ENCODE assay signal across 8 cellular contexts in genomic region chr22:17772249-17772962, GRCh38. TPM values are rescaled to one million over a fixed set of nuclear protein-coding genes. Genes with fewer than 3 reads are reported as not detected.
DNase-seq lines count a peak whose midpoint lies in the region; ATAC-seq lines count a peak whose summit lies in the region.

No MANE protein-coding gene starts in this region.

- H3K4me3 Mint-ChIP-seq in activated CD4-positive, alpha-beta T cell treated with anti-CD3 and anti-CD28 coated beads, Interleukin-2, amount 10 ng/mL, durations not matched to agents 24 days and 14 days, result peak overlapping the region; percentile 86
- H3K4me3 Mint-ChIP-seq in stimulated activated memory B cell treated with anti-CD40 and anti-IgM and Interleukin-4, amounts not matched to agents 10 μg/mL and 1 μg/mL and 100 μg/mL, for 72 hours, result peak overlapping the region; percentile 89

- DNase-seq in activated CD4-positive, alpha-beta T cell treated with anti-CD3 and anti-CD28 coated beads, Interleukin-2, amount 10 ng/mL, durations not matched to agents 24 days and 14 days, result no peak
- DNase-seq in activated CD4-positive, alpha-beta T cell treated with anti-CD3 and anti-CD28 coated beads for 1 hour, result no peak
- DNase-seq in RKO (ENCODE audit: low spot score) (peak; percentile 64), fibroblast of gingiva (ENCODE audit: low read depth) (peak; percentile 34), midbrain (lab: John Stamatoyannopoulos, UW) (no peak), COLO829 (ENCODE audit: low spot score) (no peak), NCI-H1105 treated with DMSO at 0.1 percent for 48 hours (lab: John Stamatoyannopoulos, UW) (no peak)

- no peak overlapping the region for H3K27ac Mint-ChIP-seq in activated CD4-positive, alpha-beta T cell treated with anti-CD3 and anti-CD28 coated beads, Interleukin-2, amount 10 ng/mL, durations not matched to agents 24 days and 14 days
- H3K27ac Mint-ChIP-seq in stimulated activated memory B cell treated with anti-CD40 and anti-IgM and Interleukin-4, amounts not matched to agents 10 μg/mL and 1 μg/mL and 100 μg/mL, for 72 hours, result peak overlapping the region; percentile 96

- intact Hi-C loops in activated CD4-positive, alpha-beta T cell treated with anti-CD3 and anti-CD28 coated beads, Interleukin-2, amount 10 ng/mL, durations not matched to agents 24 days and 14 days (cut with micrococcal nuclease), result loop anchor here (5.0 kb wide), 1 partner anchor 135 kb away; the partner anchor contains the start of gene BCL2L13

- H3K27me3 Mint-ChIP-seq in activated CD4-positive, alpha-beta T cell treated with anti-CD3 and anti-CD28 coated beads, Interleukin-2, amount 10 ng/mL, durations not matched to agents 24 days and 14 days, result peaks cover 17% of the 10 kb centered on the region
- no peaks in the 10 kb centered on the region for H3K27me3 Mint-ChIP-seq in stimulated activated memory B cell treated with anti-CD40 and anti-IgM and Interleukin-4, amounts not matched to agents 10 μg/mL and 1 μg/mL and 100 μg/mL, for 72 hours

- peaks cover 50% of the 10 kb centered on the region for H3K4me1 Mint-ChIP-seq in activated CD4-positive, alpha-beta T cell treated with anti-CD3 and anti-CD28 coated beads, Interleukin-2, amount 10 ng/mL, durations not matched to agents 24 days and 14 days
- H3K4me1 Mint-ChIP-seq in stimulated activated memory B cell treated with anti-CD40 and anti-IgM and Interleukin-4, amounts not matched to agents 10 μg/mL and 1 μg/mL and 100 μg/mL, for 72 hours, result peaks cover 76% of the 10 kb centered on the region

- no peak for ATAC-seq in stimulated activated memory B cell treated with anti-CD40 and anti-IgM and Interleukin-4, amounts not matched to agents 10 μg/mL and 1 μg/mL and 100 μg/mL, for 72 hours

- H3K9me3 Mint-ChIP-seq in activated CD4-positive, alpha-beta T cell treated with anti-CD3 and anti-CD28 coated beads, Interleukin-2, amount 10 ng/mL, durations not matched to agents 24 days and 14 days, result no peaks in the 10 kb centered on the region
- H3K9me3 Mint-ChIP-seq in stimulated activated memory B cell treated with anti-CD40 and anti-IgM and Interleukin-4, amounts not matched to agents 10 μg/mL and 1 μg/mL and 100 μg/mL, for 72 hours, result no peaks in the 10 kb centered on the region

- peaks cover 4% of the 10 kb centered on the region for H3K36me3 Mint-ChIP-seq in activated CD4-positive, alpha-beta T cell treated with anti-CD3 and anti-CD28 coated beads, Interleukin-2, amount 10 ng/mL, durations not matched to agents 24 days and 14 days (ENCODE audit: low read depth)
- H3K36me3 Mint-ChIP-seq in stimulated activated memory B cell treated with anti-CD40 and anti-IgM and Interleukin-4, amounts not matched to agents 10 μg/mL and 1 μg/mL and 100 μg/mL, for 72 hours, result peaks cover 32% of the 10 kb centered on the region

RNA-seq across cellular contexts. Expression of gene BID, which starts 1.9 kb away (rescaled TPM):
- total RNA-seq in activated CD4-positive, alpha-beta T cell treated with anti-CD3 and anti-CD28 coated beads, Interleukin-2, amount 10 ng/mL, durations not matched to agents 24 days and 14 days, result 17.8 and 18.0 TPM in 2 replicates

Comparison
In these comparisons a context has a peak if more than half of its experiments do, and no peak if none do; other contexts are left out.
1. DNase-seq: peak in RKO (single experiment) and fibroblast of gingiva (single experiment); none in activated CD4-positive, alpha-beta T cell treated with anti-CD3 and anti-CD28 coated beads, Interleukin-2, amount 10 ng/mL, durations not matched to agents 24 days and 14 days (single experiment), activated CD4-positive, alpha-beta T cell treated with anti-CD3 and anti-CD28 coated beads for 1 hour (single experiment), midbrain (single experiment), COLO829 (single experiment) and NCI-H1105 treated with DMSO at 0.1 percent for 48 hours (single experiment).